8 cellular contexts compared by ENCODE assay signal in the genomic region with DNA sequence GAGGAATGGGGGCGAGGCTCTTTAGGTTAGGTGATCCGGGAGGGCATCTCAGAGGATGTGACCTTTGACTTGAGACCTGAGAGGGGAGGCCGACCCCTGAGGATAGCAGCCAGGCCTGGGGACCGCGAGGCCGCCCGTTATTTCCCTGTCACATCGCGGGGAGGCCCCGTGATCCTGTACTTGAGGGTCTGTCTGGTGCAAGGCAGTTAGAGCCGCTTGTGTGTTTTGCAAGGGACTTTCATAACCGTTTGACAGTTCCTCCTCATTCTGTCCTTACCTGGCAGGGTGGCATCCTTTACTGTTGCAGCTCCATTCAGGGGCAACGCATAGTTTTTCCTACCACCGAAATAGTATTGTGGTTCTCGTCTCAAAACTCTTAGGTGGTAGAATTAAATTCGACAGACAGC. TPM values are rescaled to one million over a fixed set of nuclear protein-coding genes. Genes with fewer than 3 reads are reported as not detected.
DNase-seq lines count a peak whose midpoint lies in the region; ATAC-seq and TF ChIP-seq lines count a peak whose summit lies in the region.

No MANE protein-coding gene starts in this region.

- TF ChIP-seq CTCF in WERI-Rb-1 (IDR thresholded peaks at IDR 0.05; ENCODE audit: low read depth, low read length) (no peak), hepatocyte (IDR thresholded peaks at IDR 0.05; ENCODE audit: poor library complexity) (no peak)

- H3K4me2 ChIP-seq in hepatocyte, result peak overlapping the region; percentile 99

- H3K4me3 Mint-ChIP-seq in stimulated activated naive CD8-positive, alpha-beta T cell treated with anti-CD3 and anti-CD28 coated beads, Interleukin-15, amount 100 ng/mL, for 72 hours, result peak overlapping the region; percentile 84 to 96

- no peaks in the 10 kb centered on the region for H3K9me2 ChIP-seq in hepatocyte (replicated peaks; ENCODE audit: insufficient read depth)

- peaks cover 18% of the 10 kb centered on the region for H3K27me3 Mint-ChIP-seq in stimulated activated naive CD8-positive, alpha-beta T cell treated with anti-CD3 and anti-CD28 coated beads, Interleukin-15, amount 100 ng/mL, for 72 hours

- H3K4me1 ChIP-seq in hepatocyte (ENCODE audit: insufficient read depth), result no peaks in the 10 kb centered on the region

- ATAC-seq in GM19328 (IDR thresholded peaks at IDR 0.05; ENCODE audit: unreplicated experiment) (peak; percentile 5), HG03520 (IDR thresholded peaks at IDR 0.05; ENCODE audit: unreplicated experiment) (peak; percentile 9)
- peak; percentile 49 for ATAC-seq in stimulated activated naive CD8-positive, alpha-beta T cell treated with anti-CD3 and anti-CD28 coated beads, Interleukin-15, amount 100 ng/mL, for 72 hours

- H3K36me3 ChIP-seq in WERI-Rb-1 (no peaks in the 10 kb centered on the region; the same call in 1 of the 2 replicates), hepatocyte (replicated peaks; ENCODE audit: insufficient read depth, low read depth) (no peaks in the 10 kb centered on the region)

- WGBS in hepatocyte (ENCODE audit: low lambda C conversion rate, missing lambda C conversion rate), result 8% methylated on average over 16 of the region's 16 CpGs

- peaks cover 41% of the 10 kb centered on the region for H3K4me1 Mint-ChIP-seq in stimulated activated naive CD8-positive, alpha-beta T cell treated with anti-CD3 and anti-CD28 coated beads, Interleukin-15, amount 100 ng/mL, for 72 hours

- H3K9me3 ChIP-seq in WERI-Rb-1 (ENCODE audit: severe bottlenecking), result no peaks in the 10 kb centered on the region
- no peaks in the 10 kb centered on the region for H3K9me3 ChIP-seq in hepatocyte (ENCODE audit: low read depth)

- no peaks in the 10 kb centered on the region for H3K9me3 Mint-ChIP-seq in stimulated activated naive CD8-positive, alpha-beta T cell treated with anti-CD3 and anti-CD28 coated beads, Interleukin-15, amount 100 ng/mL, for 72 hours

- H3K27me3 ChIP-seq in WERI-Rb-1 (ENCODE audit: insufficient read depth, low read depth, severe bottlenecking) (no peaks in the 10 kb centered on the region), hepatocyte (no peaks in the 10 kb centered on the region)

- DNase-seq in DMS79 (lab: John Stamatoyannopoulos, UW) (peak; percentile 54), WERI-Rb-1 (peak; percentile 33), hepatocyte (ENCODE audit: low spot score) (no peak), GDM1 (lab: John Stamatoyannopoulos, UW) (no peak), islet precursor cell (no peak)
- DNase-seq in stimulated activated naive CD8-positive, alpha-beta T cell treated with anti-CD3 and anti-CD28 coated beads, Interleukin-15, amount 100 ng/mL, for 72 hours, result no peak

- peak overlapping the region; percentile 76 to 99 for H3K27ac Mint-ChIP-seq in stimulated activated naive CD8-positive, alpha-beta T cell treated with anti-CD3 and anti-CD28 coated beads, Interleukin-15, amount 100 ng/mL, for 72 hours

- H3K79me2 ChIP-seq in hepatocyte, result peaks cover 53% of the 10 kb centered on the region

- H3K4me3 ChIP-seq in WERI-Rb-1 (ENCODE audit: low read depth, low read length) (peak overlapping the region; percentile 97), hepatocyte (peak overlapping the region; percentile 88)

- H3K27ac ChIP-seq in WERI-Rb-1 (peak overlapping the region; percentile 94), hepatocyte (peak overlapping the region; percentile 24)

- peak overlapping the region; percentile 86 for H2AFZ ChIP-seq in hepatocyte

- H4K20me1 ChIP-seq in hepatocyte (ENCODE audit: insufficient read depth, poor library complexity, severe bottlenecking), result peaks cover 4% of the 10 kb centered on the region

RNA-seq across cellular contexts. Expression of gene VRK1, which starts 0.8 kb away (rescaled TPM):
- total RNA-seq in hepatocyte, result 17.1 and 21.5 TPM in 2 replicates
- 10.3 and 16.5 TPM in 2 replicates for polyA plus RNA-seq in hepatocyte

Comparison
In these comparisons a context has a peak if more than half of its experiments do, and no peak if none do; other contexts are left out.
1. DNase-seq: peak in DMS79 (single experiment) and WERI-Rb-1 (single experiment); none in hepatocyte (single experiment), stimulated activated naive CD8-positive, alpha-beta T cell treated with anti-CD3 and anti-CD28 coated beads, Interleukin-15, amount 100 ng/mL, for 72 hours (0 of 2), GDM1 (single experiment) and islet precursor cell (single experiment).
2. Peak in every context shown above with its lines, with median percentiles within 50 percentile points of each other: ATAC-seq.